Comparison of ENCODE assay signal across 15 cellular contexts in the genomic region with DNA sequence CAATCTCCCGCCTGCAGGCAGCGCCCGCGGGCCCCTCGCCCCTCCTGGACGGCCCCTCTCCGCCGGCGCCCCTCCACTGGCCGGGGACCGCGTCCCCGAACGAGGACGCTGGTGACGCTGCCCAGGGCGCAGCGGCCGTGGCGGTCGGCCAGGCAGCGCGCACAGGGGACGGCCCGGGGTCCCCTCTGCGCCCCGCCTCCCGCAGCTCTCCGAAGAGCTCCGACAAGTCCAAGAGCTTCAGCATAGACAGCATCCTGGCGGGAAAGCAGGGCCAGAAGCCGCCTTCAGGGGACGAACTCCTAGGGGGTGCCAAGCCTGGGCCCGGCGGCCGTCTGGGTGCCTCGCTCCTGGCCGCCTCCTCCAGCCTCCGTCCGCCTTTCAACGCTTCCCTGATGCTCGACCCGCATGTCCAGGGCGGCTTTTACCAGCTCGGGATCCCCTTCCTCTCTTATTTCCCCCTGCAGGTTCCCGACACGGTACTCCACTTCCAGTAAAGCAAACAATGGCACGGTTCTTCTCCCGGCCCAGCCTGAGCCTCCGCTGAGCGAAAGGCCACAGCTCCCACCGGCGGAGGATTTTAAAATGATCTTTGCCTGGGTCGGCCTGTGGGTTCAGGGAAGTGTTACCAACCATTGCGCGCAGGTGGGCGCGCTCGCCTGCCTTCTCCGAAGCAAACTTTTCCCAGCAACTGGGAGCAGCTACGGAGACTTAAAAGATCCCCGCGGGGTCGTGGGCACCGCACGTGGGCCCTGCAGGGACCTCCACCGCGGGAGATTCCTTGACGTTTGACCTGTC. TPM values are rescaled to one million over a fixed set of nuclear protein-coding genes. Genes with fewer than 3 reads are reported as not detected.
DNase-seq lines count a peak whose midpoint lies in the region; ATAC-seq, FAIRE-seq and TF ChIP-seq lines count a peak whose summit lies in the region.
"Had no signal": no experiment of that assay in that cellular context is flagged by ENCODE, and none has a peak within 500 bp of the region (broad histone marks: within the 10 kb centered on the region; RNA-seq: fewer than 3 reads in every experiment).

No MANE protein-coding gene starts in this region.

- H3K4me3 ChIP-seq in SK-N-SH (ENCODE audit: low read depth in 2 of 2, low read length in 1 of 2), result peak overlapping the region in 1 of 2 experiments; percentile 20; a peak in 1 of 4 replicates
- H3K4me3 ChIP-seq in kidney epithelial cell (ENCODE audit: low read depth, low read length), result peak overlapping the region; percentile 22
- peak overlapping the region; percentile 76 for H3K4me3 ChIP-seq in thoracic aorta

- H3K4me2 ChIP-seq in SK-N-SH, result peak overlapping the region; percentile 60

- H3K27ac Mint-ChIP-seq in chondrocyte (ENCODE audit: unreplicated experiment), result peak overlapping the region; percentile 85

- peaks cover 2% of the 10 kb centered on the region for H3K36me3 Mint-ChIP-seq in chondrocyte (ENCODE audit: low read depth)
- H3K36me3 Mint-ChIP-seq: naive thymus-derived CD4-positive, alpha-beta T cell had no signal

- H3K9me3 ChIP-seq in SK-N-SH (no peaks in the 10 kb centered on the region), thoracic aorta (no peaks in the 10 kb centered on the region)

- no peaks in the 10 kb centered on the region for H3K27me3 ChIP-seq in SK-N-SH (ENCODE audit: insufficient read depth)
- no peaks in the 10 kb centered on the region for H3K27me3 ChIP-seq in kidney epithelial cell (ENCODE audit: control insufficient read depth, insufficient read depth, low read length)
- no peaks in the 10 kb centered on the region for H3K27me3 ChIP-seq in thoracic aorta (replicated peaks; ENCODE audit: insufficient read depth)

- H3K36me3 ChIP-seq in SK-N-SH (replicated peaks in 1 of 2; ENCODE audit: control insufficient read depth in 1 of 2, insufficient read depth in 2 of 2, low read length in 1 of 2) (no peaks in the 10 kb centered on the region), kidney epithelial cell (ENCODE audit: control insufficient read depth, insufficient read depth, low read length) (no peaks in the 10 kb centered on the region), thoracic aorta (no peaks in the 10 kb centered on the region)

- ATAC-seq in SK-N-SH treated with all-trans-retinoic acid at 6 μM for 48 hours (no peak), thoracic aorta (ENCODE audit: insufficient number of reproducible peaks, low FRiP score, low read depth) (no peak), GM18498 (IDR thresholded peaks at IDR 0.05; ENCODE audit: unreplicated experiment) (no peak)
- ATAC-seq: HepG2; naive thymus-derived CD4-positive, alpha-beta T cell had no signal

- H3K79me2 ChIP-seq in SK-N-SH (ENCODE audit: insufficient read depth), result peaks cover 89% of the 10 kb centered on the region

- no peaks in the 10 kb centered on the region for H3K27me3 Mint-ChIP-seq in chondrocyte (ENCODE audit: low read depth)

- no peak for TF ChIP-seq POLR2A in GM12891 (IDR thresholded peaks at IDR 0.05; ENCODE audit: low read depth, low read length)

- no peaks in the 10 kb centered on the region for H4K20me1 ChIP-seq in SK-N-SH (ENCODE audit: insufficient read depth)

- peaks cover 45% of the 10 kb centered on the region for H3F3A ChIP-seq in SK-N-SH (replicated peaks; ENCODE audit: insufficient read depth)

- CTCF ChIA-PET in SK-N-SH (lab: Yijun Ruan, JAX), result interaction anchor here (0.7 kb wide), 1 partner anchor 624 kb away, joined by 3 read pairs; no protein-coding TSS in a partner anchor

- peaks cover 72% of the 10 kb centered on the region for H3K4me1 Mint-ChIP-seq in chondrocyte (ENCODE audit: low read depth)

- TF ChIP-seq CTCF in SK-N-SH (IDR thresholded peaks at IDR 0.05) (no peak), chondrocyte (IDR thresholded peaks at IDR 0.05) (no peak), kidney epithelial cell (IDR thresholded peaks at IDR 0.05; ENCODE audit: insufficient read depth, low read length, poor library complexity, severe bottlenecking) (no peak), thoracic aorta (IDR thresholded peaks at IDR 0.05) (no peak)

- no peaks in the 10 kb centered on the region for H3K9me3 Mint-ChIP-seq in chondrocyte (ENCODE audit: low read depth)

- H3K4me3 Mint-ChIP-seq in chondrocyte (ENCODE audit: unreplicated experiment), result peak overlapping the region; percentile 64

- H3K4me1 ChIP-seq in SK-N-SH (ENCODE audit: control insufficient read depth in 1 of 2, insufficient read depth in 2 of 2, low read depth in 1 of 2, low read length in 1 of 2) (peaks cover 0 to 24% of the 10 kb centered on the region in 2 experiments; a peak in 2 of 4 replicates), thoracic aorta (ENCODE audit: control insufficient read depth in 1 of 2, low read depth in 2 of 2) (peaks cover 22 to 81% of the 10 kb centered on the region in 2 donors)

- TF ChIP-seq RAD21 in SK-N-SH (IDR thresholded peaks at IDR 0.05; ENCODE audit: low read length), result no peak

- H3K9ac ChIP-seq in SK-N-SH, result peak overlapping the region; percentile 83

- no peak for FAIRE-seq in GM12891 (lab: Jason Lieb, UNC)
- FAIRE-seq: frontal cortex, HepG2, RCC 7860 had no signal

- no peak overlapping the region for H2AFZ ChIP-seq in SK-N-SH (ENCODE audit: low read depth)

- WGBS in SK-N-SH (ENCODE audit: low lambda C conversion rate), result 44% methylated on average over 33 of the region's 69 CpGs

- POLR2A ChIA-PET in SK-N-SH (lab: Yijun Ruan, JAX), result no interaction called here

- no peaks in the 10 kb centered on the region for H3K9me2 ChIP-seq in SK-N-SH

- DNase-seq in SK-N-SH (no peak), chondrocyte (ENCODE audit: low spot score) (no peak), kidney epithelial cell (ENCODE audit: low read depth) (no peak), thoracic aorta (ENCODE audit: low spot score) (no peak), GM12891 (ENCODE audit: insufficient read length, low spot score) (no peak), HT-29 (ENCODE audit: low spot score) (no peak)
- DNase-seq: activated CD4-positive, alpha-beta T cell treated with anti-CD3 and anti-CD28 coated beads for 48 hours; naive thymus-derived CD4-positive, alpha-beta T cell; stimulated activated CD4-positive, alpha-beta T cell treated with anti-CD3 and anti-CD28 coated beads, Interleukin-4, amount 100 ng/mL, for 24 hours had no signal

- H3K27ac ChIP-seq in SK-N-SH (ENCODE audit: low read depth in 2 of 2, low read length in 1 of 2) (peak overlapping the region in 1 of 2 experiments; percentile 96; a peak in 2 of 4 replicates), thoracic aorta (peak overlapping the region; percentile 91 to 97)
- H3K27ac ChIP-seq: 22Rv1 had no signal

- TF ChIP-seq EP300 in SK-N-SH (IDR thresholded peaks at IDR 0.05; ENCODE audit: borderline replicate concordance in 1 of 2, low read depth in 1 of 2, low read length in 1 of 2), result no peak

TF ChIP-seq in SK-N-SH, 30 proteins besides CTCF, POLR2A, EP300 and RAD21 (continues in another document):
- TF ChIP-seq MEF2A (IDR thresholded peaks at IDR 0.05; ENCODE audit: borderline replicate concordance, low read depth) (no peak), RCOR1 (IDR thresholded peaks at IDR 0.05; ENCODE audit: low read length) (no peak), MXI1 (IDR thresholded peaks at IDR 0.05; ENCODE audit: low read depth, low read length) (no peak), CHD2 (IDR thresholded peaks at IDR 0.05; ENCODE audit: low read length, partially characterized antibody) (no peak)

TF ChIP-seq in SK-N-SH treated with all-trans-retinoic acid at 6 μM for 48 hours, 23 proteins besides CTCF, POLR2A, EP300 and RAD21 (continues in another document):
- no peak for TF ChIP-seq TCF4 (CRISPR knock-in tag; IDR thresholded peaks at IDR 0.05; ENCODE audit: borderline replicate concordance)

TF ChIP-seq in GM12891, 5 proteins besides CTCF, POLR2A, EP300 and RAD21:
- TF ChIP-seq SPI1 (IDR thresholded peaks at IDR 0.05; ENCODE audit: low read depth, low read length) (no peak), POU2F2 (IDR thresholded peaks at IDR 0.05; ENCODE audit: low read depth, low read length) (no peak), POLR2AphosphoS5 (IDR thresholded peaks at IDR 0.05; ENCODE audit: low read depth, low read length) (no peak), TAF1 (IDR thresholded peaks at IDR 0.05; ENCODE audit: low read depth, low read length) (no peak), PAX5 (IDR thresholded peaks at IDR 0.05; ENCODE audit: insufficient read depth, low read length, severe bottlenecking) (no peak)

RNA-seq across cellular contexts. Expression of gene FOXL1, which starts 1.1 kb away (rescaled TPM):
- 2.5 and 2.8 TPM in 2 replicates for polyA plus RNA-seq in SK-N-SH (2012; rRNA removed)
- polyA plus RNA-seq in SK-N-SH (2012; cell fraction: cytosol; rRNA removed), result 1.7 and 2.3 TPM in 2 replicates
- 5.7 and 15.3 TPM in 2 replicates for polyA plus RNA-seq in SK-N-SH (2012; cell fraction: nucleus; rRNA removed)
- total RNA-seq in chondrocyte (7.7 to 10.1 TPM (median 8.1 TPM) in 3 replicates), kidney epithelial cell (9.0 and 9.2 TPM in 2 replicates), thoracic aorta (10 to 100 TPM; 52.1 to 52.8 TPM)
- polyA plus RNA-seq in GM12891 (2012; ENCODE audit: low read depth, missing spikeins), result not detected
- total RNA-seq in HT-29 (2014; rRNA removed; shearing (Covaris generic)), result 0.26 and 2.6 TPM in 2 replicates
- total RNA-seq: HepG2; naive thymus-derived CD4-positive, alpha-beta T cell had no signal
- polyA plus RNA-seq: HepG2; naive thymus-derived CD4-positive, alpha-beta T cell had no signal

RNA-seq across cellular contexts. Expression of gene FOXC2, which starts 12.8 kb away (rescaled TPM):
- 0.37 and 1.3 TPM in 2 replicates for polyA plus RNA-seq in SK-N-SH (2012; rRNA removed)
- polyA plus RNA-seq in SK-N-SH (2012; cell fraction: cytosol; rRNA removed), result 1.1 TPM in 2 replicates
- polyA plus RNA-seq in SK-N-SH (2012; cell fraction: nucleus; rRNA removed), result 2.0 TPM in 2 replicates
- total RNA-seq in chondrocyte (70.4 to 84.2 TPM (median 77.8 TPM) in 3 replicates), kidney epithelial cell (12.1 and 12.2 TPM in 2 replicates), thoracic aorta (10 to 100 TPM; 54.5 to 60.7 TPM)
- not detected for polyA plus RNA-seq in GM12891 (2012; ENCODE audit: low read depth, missing spikeins)
- total RNA-seq in HT-29 (2014; rRNA removed; shearing (Covaris generic)), result not detected in 2 replicates
- total RNA-seq: HepG2; naive thymus-derived CD4-positive, alpha-beta T cell had no signal
- polyA plus RNA-seq: HepG2; naive thymus-derived CD4-positive, alpha-beta T cell had no signal

RNA-seq across cellular contexts. Expression of gene MTHFSD, which starts 24.4 kb away (rescaled TPM):
- polyA plus RNA-seq in SK-N-SH (2012; rRNA removed), result 15.6 and 18.7 TPM in 2 replicates
- polyA plus RNA-seq in SK-N-SH (2012; cell fraction: cytosol; rRNA removed), result 5.6 and 8.7 TPM in 2 replicates
- 61.2 and 70.2 TPM in 2 replicates for polyA plus RNA-seq in SK-N-SH (2012; cell fraction: nucleus; rRNA removed)
- total RNA-seq in chondrocyte (8.1 to 13.2 TPM (median 8.5 TPM) in 3 replicates), kidney epithelial cell (17.4 and 26.1 TPM in 2 replicates), thoracic aorta (10 to 100 TPM; 25.0 to 30.8 TPM)
- polyA plus RNA-seq in GM12891 (2012; ENCODE audit: low read depth, missing spikeins), result 11.4 TPM
- 15.4 and 17.2 TPM in 2 replicates for total RNA-seq in HT-29 (2014; rRNA removed; shearing (Covaris generic))

Comparison
In these comparisons a context has a peak if more than half of its experiments do, and no peak if none do; other contexts are left out.
1. RNA of gene FOXC2, which starts 12.8 kb away (total RNA-seq): 70.4 to 84.2 TPM in chondrocyte, 54.5 to 60.7 TPM in thoracic aorta and 12.1 to 12.2 TPM in kidney epithelial cell; not detected in HT-29; every median in the first group is over 10 times any median in the second.